33 cellular contexts compared by ENCODE assay signal in genomic region chr13:35411059-35411744, GRCh38.
"Had no signal": no experiment of that assay in that cellular context is flagged by ENCODE, and none has a peak within 500 bp of the region (broad histone marks: within the 10 kb centered on the region; RNA-seq: fewer than 3 reads in every experiment).

No MANE protein-coding gene starts in this region.

- H3K4me3 ChIP-seq: adrenal gland, ascending aorta, body of pancreas, breast epithelium, cardiac muscle cell had no signal

- H3K9me3 ChIP-seq: adrenal gland, ascending aorta, breast epithelium had no signal

- H3K27ac ChIP-seq: adrenal gland, ascending aorta, body of pancreas, brain microvascular endothelial cell, breast epithelium, cardiac muscle cell had no signal

- H3K27me3 ChIP-seq: adrenal gland, ascending aorta, body of pancreas, brain microvascular endothelial cell, breast epithelium, cardiac muscle cell had no signal

- ATAC-seq: activated naive CD4-positive, alpha-beta T cell treated with anti-CD3 and anti-CD28 coated beads, Interleukin-2, amount 50 U/mL, for 72 hours; activated naive CD8-positive, alpha-beta T cell treated with anti-CD3 and anti-CD28 coated beads, Interleukin-2, amount 50 U/mL, for 24 hours; activated T-cell treated with anti-CD3 and anti-CD28 coated beads, Interleukin-2, amount 50 U/mL, for 4 hours; activated T-cell treated with anti-CD3 and anti-CD28 coated beads, Interleukin-2, amount 50 U/mL, for 72 hours; activated T-helper 17 cell treated with anti-CD3 and anti-CD28 coated beads, Interleukin-2, amount 50 U/mL, for 72 hours; body of pancreas had no signal

- DNase-seq: activated effector memory CD4-positive, alpha-beta T cell treated with anti-CD3 and anti-CD28 coated beads, Interleukin-2, amount 50 U/mL, for 16 hours; activated effector memory CD4-positive, alpha-beta T cell treated with Interleukin-2 at 50 U/mL for 16 hours; activated gamma-delta T cell; activated gamma-delta T cell treated with Interleukin-2 at 50 U/mL for 16 hours; activated naive CD4-positive, alpha-beta T cell; activated naive CD4-positive, alpha-beta T cell treated with anti-CD3 and anti-CD28 coated beads for 36 hours; activated naive CD4-positive, alpha-beta T cell treated with anti-CD3 and anti-CD28 coated beads, Interleukin-2, amount 10 ng/mL, durations not matched to agents 7 days and 5 days; activated naive CD4-positive, alpha-beta T cell treated with anti-CD3 and anti-CD28 coated beads, Interleukin-2, amount 50 U/mL, for 16 hours; activated naive CD4-positive, alpha-beta T cell treated with Interleukin-2 at 50 U/mL for 16 hours; activated naive CD8-positive, alpha-beta T cell treated with anti-CD3 and anti-CD28 coated beads for 36 hours; activated naive CD8-positive, alpha-beta T cell treated with anti-CD3 and anti-CD28 coated beads, Interleukin-2, amount 10 ng/mL, durations not matched to agents 7 days and 5 days; activated naive CD8-positive, alpha-beta T cell treated with anti-CD3 and anti-CD28 coated beads, Interleukin-2, amount 50 U/mL, for 24 hours; activated T-cell treated with anti-CD3 and anti-CD28 coated beads, Interleukin-2, amount 50 U/mL, for 1 hour; activated T-cell treated with anti-CD3 and anti-CD28 coated beads, Interleukin-2, amount 50 U/mL, for 24 hours; activated T-cell treated with anti-CD3 and anti-CD28 coated beads, Interleukin-2, amount 50 U/mL, for 4 hours; activated T-cell treated with anti-CD3 and anti-CD28 coated beads, Interleukin-2, amount 50 U/mL, for 48 hours; activated T-cell treated with anti-CD3 and anti-CD28 coated beads, Interleukin-2, amount 50 U/mL, for 72 hours; adrenal gland; amniotic stem cell; amygdala; anterior cingulate cortex; aorta; body of pancreas; brain microvascular endothelial cell; caudate nucleus; central memory CD4-positive, alpha-beta T cell; cerebellar nuclear complex had no signal

- FAIRE-seq: astrocyte had no signal

- H3K4me1 ChIP-seq: adrenal gland, ascending aorta, body of pancreas, breast epithelium had no signal

- H3K36me3 ChIP-seq: adrenal gland, ascending aorta, brain microvascular endothelial cell, breast epithelium, cardiac muscle cell had no signal
